Comparison of ENCODE assay signal across 15 cellular contexts in genomic region chr4:27635936-27636913, GRCh38.
A peak's percentile ranks its signal among the peaks of the same experiment; 100 is the strongest.
DNase-seq lines count a peak whose midpoint lies in the region; ATAC-seq and TF ChIP-seq lines count a peak whose summit lies in the region.
"Had no signal": no experiment of that assay in that cellular context is flagged by ENCODE, and none has a peak within 500 bp of the region (broad histone marks: within the 10 kb centered on the region; RNA-seq: fewer than 3 reads in every experiment).

No MANE protein-coding gene starts in this region.

- DNase-seq in MV-4-11 (lab: John Stamatoyannopoulos, UW) (peak; percentile 2), thyroid gland (no peak), left lung (no peak)
- no peak for DNase-seq in effector memory CD4-positive, alpha-beta T cell
- DNase-seq: activated naive CD4-positive, alpha-beta T cell; BE2C; brain microvascular endothelial cell; foreskin fibroblast; NCI-H2171 treated with DMSO at 0.1 percent for 48 hours; nucleus accumbens; stimulated activated naive CD8-positive, alpha-beta T cell treated with anti-CD3 and anti-CD28 coated beads, Interleukin-15, amount 100 ng/mL, for 72 hours had no signal

- no peaks in the 10 kb centered on the region for H3K4me1 Mint-ChIP-seq in activated T-helper 17 cell treated with anti-CD3 and anti-CD28 coated beads, Interleukin-2, amount 50 U/mL, for 72 hours
- H3K4me1 Mint-ChIP-seq: stimulated activated naive CD8-positive, alpha-beta T cell treated with anti-CD3 and anti-CD28 coated beads, Interleukin-15, amount 100 ng/mL, for 72 hours had no signal

- no peak overlapping the region for H3K4me3 Mint-ChIP-seq in activated T-helper 17 cell treated with anti-CD3 and anti-CD28 coated beads, Interleukin-2, amount 50 U/mL, for 72 hours
- H3K4me3 Mint-ChIP-seq: stimulated activated naive CD8-positive, alpha-beta T cell treated with anti-CD3 and anti-CD28 coated beads, Interleukin-15, amount 100 ng/mL, for 72 hours had no signal

- H3K9me3 Mint-ChIP-seq in activated T-helper 17 cell treated with anti-CD3 and anti-CD28 coated beads, Interleukin-2, amount 50 U/mL, for 72 hours: no peaks in the 10 kb centered on the region

- intact Hi-C loops in thyroid gland (cut with DNase I) (no loop called here), left lung (cut with DNase I) (no loop called here)

- H3K27ac ChIP-seq in thyroid gland (no peak overlapping the region), left lung (no peak overlapping the region)
- no peak overlapping the region for H3K27ac ChIP-seq in effector memory CD4-positive, alpha-beta T cell (ENCODE audit: insufficient read depth, low read length, poor library complexity, severe bottlenecking)
- H3K27ac ChIP-seq: brain microvascular endothelial cell had no signal

- WGBS in thyroid gland, 2 donors: 89 to 92% methylated on average over 6 of the region's 6 CpGs

- TF ChIP-seq POLR2A in thyroid gland (IDR thresholded peaks at IDR 0.05): no peak

- H3K36me3 Mint-ChIP-seq in activated T-helper 17 cell treated with anti-CD3 and anti-CD28 coated beads, Interleukin-2, amount 50 U/mL, for 72 hours (ENCODE audit: low read depth): no peaks in the 10 kb centered on the region

- H3K36me3 ChIP-seq in thyroid gland (no peaks in the 10 kb centered on the region), left lung (no peaks in the 10 kb centered on the region)
- H3K36me3 ChIP-seq in effector memory CD4-positive, alpha-beta T cell (ENCODE audit: control insufficient read depth, insufficient read depth, low read length): no peaks in the 10 kb centered on the region
- H3K36me3 ChIP-seq: BE2C, brain microvascular endothelial cell had no signal

- H3K4me1 ChIP-seq in thyroid gland: no peaks in the 10 kb centered on the region
- H3K4me1 ChIP-seq in left lung: no peaks in the 10 kb centered on the region
- H3K4me1 ChIP-seq in effector memory CD4-positive, alpha-beta T cell (ENCODE audit: control insufficient read depth, insufficient read depth, low read length, poor library complexity, severe bottlenecking): no peaks in the 10 kb centered on the region
- H3K4me1 ChIP-seq: BE2C had no signal

- peak; percentile 96 for ATAC-seq in GM18867 (IDR thresholded peaks at IDR 0.05; ENCODE audit: unreplicated experiment)
- peak; percentile 87 for ATAC-seq in GM21576 (IDR thresholded peaks at IDR 0.05; ENCODE audit: unreplicated experiment)
- peak; percentile 65 for ATAC-seq in HG03045 (IDR thresholded peaks at IDR 0.05; ENCODE audit: unreplicated experiment)
- no peak for ATAC-seq in activated T-helper 17 cell treated with anti-CD3 and anti-CD28 coated beads, Interleukin-2, amount 50 U/mL, for 72 hours (replicated peaks)
- no peak for ATAC-seq in left lung
- ATAC-seq: stimulated activated naive CD8-positive, alpha-beta T cell treated with anti-CD3 and anti-CD28 coated beads, Interleukin-15, amount 100 ng/mL, for 72 hours had no signal

- H3K27ac Mint-ChIP-seq in activated T-helper 17 cell treated with anti-CD3 and anti-CD28 coated beads, Interleukin-2, amount 50 U/mL, for 72 hours: no peak overlapping the region

- no peaks in the 10 kb centered on the region for H3K27me3 Mint-ChIP-seq in activated T-helper 17 cell treated with anti-CD3 and anti-CD28 coated beads, Interleukin-2, amount 50 U/mL, for 72 hours
- H3K27me3 Mint-ChIP-seq: stimulated activated naive CD8-positive, alpha-beta T cell treated with anti-CD3 and anti-CD28 coated beads, Interleukin-15, amount 100 ng/mL, for 72 hours had no signal

- H3K27me3 ChIP-seq in thyroid gland (no peaks in the 10 kb centered on the region), left lung (no peaks in the 10 kb centered on the region)
- no peaks in the 10 kb centered on the region for H3K27me3 ChIP-seq in effector memory CD4-positive, alpha-beta T cell (replicated peaks; ENCODE audit: control insufficient read depth, insufficient read depth, low read length, poor library complexity, severe bottlenecking)
- H3K27me3 ChIP-seq: BE2C, brain microvascular endothelial cell had no signal

- TF ChIP-seq CTCF in thyroid gland (IDR thresholded peaks at IDR 0.05): no peak
- no peak for TF ChIP-seq CTCF in left lung (IDR thresholded peaks at IDR 0.05)

- H3K9me3 ChIP-seq in thyroid gland: no peaks in the 10 kb centered on the region
- no peaks in the 10 kb centered on the region for H3K9me3 ChIP-seq in left lung
- no peaks in the 10 kb centered on the region for H3K9me3 ChIP-seq in effector memory CD4-positive, alpha-beta T cell (ENCODE audit: control insufficient read depth, low read length)
- H3K9me3 ChIP-seq: BE2C had no signal

- H3K4me3 ChIP-seq in thyroid gland (replicated peaks in 1 of 3) (no peak overlapping the region), left lung (no peak overlapping the region)
- H3K4me3 ChIP-seq in effector memory CD4-positive, alpha-beta T cell (ENCODE audit: insufficient read depth, low read depth, low read length, poor library complexity, severe bottlenecking): no peak overlapping the region

Comparison
In these comparisons a context has a peak if more than half of its experiments do, and no peak if none do; other contexts are left out.
1. ATAC-seq: peak in GM18867 (single experiment), GM21576 (single experiment) and HG03045 (single experiment); none in activated T-helper 17 cell treated with anti-CD3 and anti-CD28 coated beads, Interleukin-2, amount 50 U/mL, for 72 hours (single experiment) and left lung (single experiment).